In the genomic region with DNA sequence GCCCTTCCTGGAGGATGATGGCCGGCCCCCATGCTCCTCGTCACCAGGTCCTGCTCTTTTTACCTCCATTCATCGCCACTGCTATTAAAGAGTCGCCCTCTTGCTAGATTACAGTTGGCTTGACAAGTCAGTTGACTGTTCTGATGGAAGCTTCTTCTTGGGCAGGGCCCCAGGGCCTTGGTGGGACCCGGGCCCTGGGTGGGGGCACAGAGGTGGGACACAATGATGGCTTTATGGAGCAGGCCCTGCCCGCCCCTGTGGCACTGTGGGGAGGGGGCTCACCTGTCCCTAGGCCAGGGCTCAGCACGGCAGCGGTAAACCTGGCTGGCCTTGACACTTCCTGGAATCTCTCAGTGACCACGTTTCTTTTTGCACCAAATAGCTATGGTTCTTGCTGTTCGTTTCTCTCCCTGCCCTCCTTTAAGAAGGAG, we compare ENCODE assay signal across 12 cellular contexts. TPM values are rescaled to one million over a fixed set of nuclear protein-coding genes. Genes with fewer than 3 reads are reported as not detected.
A peak's percentile ranks its signal among the peaks of the same experiment; 100 is the strongest.
DNase-seq lines count a peak whose midpoint lies in the region; ATAC-seq, FAIRE-seq and TF ChIP-seq lines count a peak whose summit lies in the region.
"Had no signal": no experiment of that assay in that cellular context is flagged by ENCODE, and none has a peak within 500 bp of the region (broad histone marks: within the 10 kb centered on the region; RNA-seq: fewer than 3 reads in every experiment).

No MANE protein-coding gene starts in this region.

- peak overlapping the region; percentile 11 to 42 for H3K4me3 Mint-ChIP-seq in CD14-positive monocyte
- peak overlapping the region; percentile 66 for H3K4me3 Mint-ChIP-seq in natural killer cell treated with Interleukin-12 subunit alpha and Interleukin-12 subunit beta and Interleukin-15 and Interleukin-18, amount 100 ng/mL, for 72 hours

- TF ChIP-seq POLR2A in GM12892 (IDR thresholded peaks at IDR 0.05; ENCODE audit: low read depth, low read length), result no peak

- H3K27me3 ChIP-seq in ascending aorta, result no peaks in the 10 kb centered on the region

- no peaks in the 10 kb centered on the region for H3K36me3 ChIP-seq in ascending aorta

- no peak for ATAC-seq in natural killer cell treated with Interleukin-12 subunit alpha and Interleukin-12 subunit beta and Interleukin-15 and Interleukin-18, amount 100 ng/mL, for 72 hours
- ATAC-seq in HG03354 (IDR thresholded peaks at IDR 0.05; ENCODE audit: poor library complexity, severe bottlenecking, unreplicated experiment), result no peak
- ATAC-seq: GM12878 had no signal

- no peak for TF ChIP-seq CTCF in CD14-positive monocyte (IDR thresholded peaks at IDR 0.05)
- no peak for TF ChIP-seq CTCF in GM12865 (IDR thresholded peaks at IDR 0.05; ENCODE audit: insufficient read depth, low read depth, low read length, missing control alignments)
- TF ChIP-seq CTCF in ascending aorta (IDR thresholded peaks at IDR 0.05), result no peak

- peak; percentile 43 for DNase-seq in CD14-positive monocyte (ENCODE audit: low spot score)
- peak; percentile 0 for DNase-seq in GM12865 (ENCODE audit: low read depth)
- DNase-seq in ascending aorta (ENCODE audit: low spot score in 2 of 2), result no peak
- DNase-seq in natural killer cell treated with Interleukin-12 subunit alpha and Interleukin-12 subunit beta and Interleukin-15 and Interleukin-18, amount 100 ng/mL, for 72 hours (ENCODE audit: low spot score), result no peak
- DNase-seq in GM12892 (ENCODE audit: insufficient read length), result no peak
- DNase-seq in SW480 (ENCODE audit: low spot score), result no peak
- no peak for DNase-seq in NOMO-1 treated with DMSO at 0.1 percent for 48 hours (lab: John Stamatoyannopoulos, UW; ENCODE audit: unreplicated experiment)
- DNase-seq: DMS 273 treated with DMSO at 0.1 percent for 48 hours, erythroblast, NCI-H2227 treated with DMSO at 0.1 percent for 48 hours had no signal

- H3K36me3 Mint-ChIP-seq in CD14-positive monocyte, result no peaks in the 10 kb centered on the region
- H3K36me3 Mint-ChIP-seq in natural killer cell treated with Interleukin-12 subunit alpha and Interleukin-12 subunit beta and Interleukin-15 and Interleukin-18, amount 100 ng/mL, for 72 hours, result no peaks in the 10 kb centered on the region

- H3K27me3 Mint-ChIP-seq in CD14-positive monocyte (ENCODE audit: low read depth in 3 of 3), result peaks cover 9 to 35% (median 10%) of the 10 kb centered on the region in 3 donors
- H3K27me3 Mint-ChIP-seq in natural killer cell treated with Interleukin-12 subunit alpha and Interleukin-12 subunit beta and Interleukin-15 and Interleukin-18, amount 100 ng/mL, for 72 hours, result peaks cover 0 to 2% of the 10 kb centered on the region in 2 donors

- H3K9me3 ChIP-seq in ascending aorta, result no peaks in the 10 kb centered on the region

- peaks cover 13% of the 10 kb centered on the region for H3K4me1 Mint-ChIP-seq in CD14-positive monocyte
- peaks cover 7 to 9% of the 10 kb centered on the region in 2 donors for H3K4me1 Mint-ChIP-seq in natural killer cell treated with Interleukin-12 subunit alpha and Interleukin-12 subunit beta and Interleukin-15 and Interleukin-18, amount 100 ng/mL, for 72 hours (ENCODE audit: low read depth in 2 of 2)

- peak overlapping the region; percentile 68 to 77 for H3K27ac ChIP-seq in ascending aorta

- H3K27ac Mint-ChIP-seq in CD14-positive monocyte, result peak overlapping the region in 2 of 7 donors; percentile 66 to 69
- H3K27ac Mint-ChIP-seq in natural killer cell treated with Interleukin-12 subunit alpha and Interleukin-12 subunit beta and Interleukin-15 and Interleukin-18, amount 100 ng/mL, for 72 hours, result peak overlapping the region in 1 of 2 donors; percentile 39

- no peak for FAIRE-seq in GM12892 (lab: Jason Lieb, UNC)
- FAIRE-seq: GM12878 had no signal

- H3K9me3 Mint-ChIP-seq in CD14-positive monocyte, result peaks cover 0 to 2% (median 0%) of the 10 kb centered on the region in 7 donors
- H3K9me3 Mint-ChIP-seq in natural killer cell treated with Interleukin-12 subunit alpha and Interleukin-12 subunit beta and Interleukin-15 and Interleukin-18, amount 100 ng/mL, for 72 hours, result no peaks in the 10 kb centered on the region

- intact Hi-C loops in CD14-positive monocyte (cut with micrococcal nuclease), result loop anchor here (5.0 to 10.0 kb wide), 3 partner anchors 181 to 431 kb away; no protein-coding TSS in a partner anchor
- intact Hi-C loops in ascending aorta (cut with DNase I), result loop anchor here (2.0 to 10.0 kb wide), 6 partner anchors 23 to 411 kb away; no protein-coding TSS in a partner anchor

- H3K4me3 ChIP-seq in GM12865 (ENCODE audit: low read depth, low read length) (no peak overlapping the region), ascending aorta (no peak overlapping the region)
- H3K4me3 ChIP-seq: GM12878 had no signal

- peaks cover 8 to 17% of the 10 kb centered on the region in 2 donors for H3K4me1 ChIP-seq in ascending aorta

RNA-seq across cellular contexts. Expression of a gene that starts 4.8 kb away (rescaled TPM):
- polyA plus RNA-seq in CD14-positive monocyte, result 1 to 10 TPM; 2.9 to 4.0 TPM
- total RNA-seq in ascending aorta, result 42.7 TPM
- total RNA-seq in natural killer cell treated with Interleukin-12 subunit alpha and Interleukin-12 subunit beta and Interleukin-15 and Interleukin-18, amount 100 ng/mL, for 72 hours, result 10 to 100 TPM; 17.5 to 25.5 TPM
- polyA plus RNA-seq in GM12892 (2012; ENCODE audit: missing spikeins), result 3.3 TPM

Comparison
In these comparisons a context has a peak if more than half of its experiments do, and no peak if none do; other contexts are left out.
1. DNase-seq: peak in CD14-positive monocyte (single experiment) and GM12865 (single experiment); none in ascending aorta (0 of 2), natural killer cell treated with Interleukin-12 subunit alpha and Interleukin-12 subunit beta and Interleukin-15 and Interleukin-18, amount 100 ng/mL, for 72 hours (single experiment), GM12892 (single experiment), SW480 (single experiment) and NOMO-1 treated with DMSO at 0.1 percent for 48 hours (single experiment).